Comparison of ENCODE assay signal across 20 cellular contexts in genomic region chr1:226887006-226887405, GRCh38.
"Had no signal": no experiment of that assay in that cellular context is flagged by ENCODE, and none has a peak within 500 bp of the region (broad histone marks: within the 10 kb centered on the region; RNA-seq: fewer than 3 reads in every experiment).

No MANE protein-coding gene starts in this region.

- H3K9me3 Mint-ChIP-seq: naive thymus-derived CD4-positive, alpha-beta T cell; nephron progenitor cell; stimulated activated effector memory CD8-positive, alpha-beta T cell treated with anti-CD3 and anti-CD28 coated beads, Interleukin-12 subunit alpha, Interleukin-12 subunit beta, amount 100 ng/mL, for 72 hours; stimulated activated naive CD8-positive, alpha-beta T cell treated with anti-CD3 and anti-CD28 coated beads, Interleukin-15, Interleukin-2, amounts not matched to agents 100 ng/mL and 50 ng/mL, for 24 hours had no signal

- H3K27ac ChIP-seq: dorsolateral prefrontal cortex, right atrium auricular region, tibial artery, upper lobe of left lung, uterus had no signal

- H3K9me3 ChIP-seq: heart right ventricle, right atrium auricular region, tibial artery, upper lobe of left lung, uterus had no signal

- H3K4me3 ChIP-seq: dorsolateral prefrontal cortex, right atrium auricular region, tibial artery, upper lobe of left lung, uterus had no signal

- DNase-seq: cortex of kidney; dorsolateral prefrontal cortex; effector CD8-positive, alpha-beta T cell; foreskin melanocyte; heart right ventricle; left cardiac atrium; left ventricle myocardium superior; naive thymus-derived CD4-positive, alpha-beta T cell; nephron progenitor cell; posterior cingulate gyrus; small intestine; stimulated activated CD4-positive, alpha-beta T cell treated with anti-CD3 and anti-CD28 coated beads, Interleukin-4, amount 100 ng/mL, for 1 hour; stimulated activated CD8-positive, alpha-beta memory T cell treated with anti-CD3 and anti-CD28 coated beads, Interleukin-4, amount 100 ng/mL, for 48 hours; tibial artery; uterus had no signal

- H3K36me3 Mint-ChIP-seq: stimulated activated effector memory CD8-positive, alpha-beta T cell treated with anti-CD3 and anti-CD28 coated beads, Interleukin-12 subunit alpha, Interleukin-12 subunit beta, amount 100 ng/mL, for 72 hours had no signal

- H3K4me1 ChIP-seq: tibial artery, uterus had no signal

- H3K4me3 Mint-ChIP-seq: nephron progenitor cell; stimulated activated effector memory CD8-positive, alpha-beta T cell treated with anti-CD3 and anti-CD28 coated beads, Interleukin-12 subunit alpha, Interleukin-12 subunit beta, amount 100 ng/mL, for 72 hours; stimulated activated naive CD8-positive, alpha-beta T cell treated with anti-CD3 and anti-CD28 coated beads, Interleukin-15, Interleukin-2, amounts not matched to agents 100 ng/mL and 50 ng/mL, for 24 hours had no signal

- H3K27me3 ChIP-seq: dorsolateral prefrontal cortex, heart right ventricle, right atrium auricular region, tibial artery, upper lobe of left lung, uterus had no signal

- H3K36me3 ChIP-seq: uterus had no signal

- FAIRE-seq: keratinocyte, small intestine had no signal

- ATAC-seq: heart right ventricle; left cardiac atrium; left ventricle myocardium superior; naive thymus-derived CD4-positive, alpha-beta T cell; stimulated activated effector memory CD8-positive, alpha-beta T cell treated with anti-CD3 and anti-CD28 coated beads, Interleukin-12 subunit alpha, Interleukin-12 subunit beta, amount 100 ng/mL, for 72 hours had no signal

- H3K27me3 Mint-ChIP-seq: naive thymus-derived CD4-positive, alpha-beta T cell; stimulated activated naive CD8-positive, alpha-beta T cell treated with anti-CD3 and anti-CD28 coated beads, Interleukin-15, Interleukin-2, amounts not matched to agents 100 ng/mL and 50 ng/mL, for 24 hours had no signal
